In genomic region chr12:61107118-61107517, GRCh38 we compare ENCODE assay signal across 8 cellular contexts.
"Had no signal": no experiment of that assay in that cellular context is flagged by ENCODE, and none has a peak within 500 bp of the region (broad histone marks: within the 10 kb centered on the region; RNA-seq: fewer than 3 reads in every experiment).

No MANE protein-coding gene starts in this region.

- DNase-seq: GDM1, GF-D8 had no signal

- FAIRE-seq: G401.6, GM12878, GM12891, GM12892, GM18507, GM19239 had no signal

- H3K4me3 ChIP-seq: GM12878 had no signal
